8 cellular contexts compared by ENCODE assay signal in the genomic region with DNA sequence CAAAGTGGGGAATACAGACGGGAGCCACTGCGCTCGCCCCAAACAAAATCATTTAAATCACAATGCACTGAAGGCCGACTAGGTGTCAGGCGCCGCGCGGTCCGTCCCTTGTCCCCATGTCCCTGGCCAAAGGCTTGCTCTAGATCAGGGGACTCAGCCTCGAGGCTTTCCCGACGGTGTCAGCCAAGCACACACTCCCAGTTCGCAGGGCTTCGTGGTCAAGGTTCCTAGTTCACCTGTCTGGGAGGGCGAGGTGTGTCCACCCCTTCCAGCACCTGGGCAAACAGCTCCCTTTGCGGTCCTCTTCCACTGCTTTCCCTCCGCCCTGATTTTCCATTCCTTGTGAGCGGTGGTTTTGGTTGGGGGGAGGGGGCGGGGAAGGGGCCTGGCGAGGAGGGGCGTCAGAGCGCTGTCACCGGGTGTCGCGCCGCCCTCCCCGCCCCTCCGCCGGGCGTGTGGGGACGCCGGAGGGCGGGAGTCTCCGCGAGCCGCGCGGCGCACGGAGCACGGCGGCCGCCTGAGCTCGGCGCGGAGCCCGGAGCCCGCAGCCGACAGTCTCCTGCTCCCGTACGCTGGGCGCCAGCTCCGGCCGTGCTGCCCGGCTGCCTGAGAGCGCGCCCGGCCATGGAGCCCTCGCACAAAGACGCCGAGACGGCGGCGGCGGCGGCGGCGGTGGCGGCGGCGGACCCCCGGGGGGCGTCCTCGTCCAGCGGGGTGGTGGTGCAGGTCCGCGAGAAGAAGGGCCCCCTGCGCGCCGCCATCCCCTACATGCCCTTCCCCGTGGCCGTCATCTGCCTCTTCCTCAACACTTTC. TPM values are rescaled to one million over a fixed set of nuclear protein-coding genes. Genes with fewer than 3 reads are reported as not detected.
DNase-seq lines count a peak whose midpoint lies in the region; ATAC-seq and TF ChIP-seq lines count a peak whose summit lies in the region.

TSS of gene STUM (plus strand) at position 484 of the 813 bp plus-strand sequence. CDS start at position 625, 141 bp downstream.

- H3K27me3 Mint-ChIP-seq in IgD-negative memory B cell = peaks cover 30% of the 10 kb centered on the region
- H3K27me3 Mint-ChIP-seq in activated CD8-positive, alpha-beta T cell treated with anti-CD3 and anti-CD28 coated beads for 36 hours = peaks cover 47% of the 10 kb centered on the region
- H3K27me3 Mint-ChIP-seq in neural crest cell (ENCODE audit: low read depth) = peaks cover 58% of the 10 kb centered on the region

- CTCF ChIA-PET in activated CD8-positive, alpha-beta T cell treated with anti-CD3 and anti-CD28 coated beads for 36 hours (lab: Charles Lee) = interaction anchor here (0.6 to 4.9 kb wide), 13 partner anchors 15 to 169 kb away, joined by 3 to 23 read pairs (median 6); partner anchors contain the start of gene PARP1

- DNase-seq in COR-L47 (lab: John Stamatoyannopoulos, UW) (peak; percentile 31), fibroblast of the aortic adventitia (ENCODE audit: low read depth) (no peak), neural crest cell (ENCODE audit: low read depth, low spot score) (peak; percentile 28), SKM-1 (lab: John Stamatoyannopoulos, UW; ENCODE audit: unreplicated experiment) (no peak)
- peak; percentile 8 for DNase-seq in activated CD8-positive, alpha-beta T cell treated with anti-CD3 and anti-CD28 coated beads for 36 hours

- POLR2A ChIA-PET in activated CD8-positive, alpha-beta T cell treated with anti-CD3 and anti-CD28 coated beads for 36 hours (lab: Charles Lee) = no interaction called here

- peaks cover 0 to 15% (median 12%) of the 10 kb centered on the region in 3 donors for H3K4me1 Mint-ChIP-seq in IgD-negative memory B cell
- H3K4me1 Mint-ChIP-seq in activated CD8-positive, alpha-beta T cell treated with anti-CD3 and anti-CD28 coated beads for 36 hours (ENCODE audit: low read depth) = peaks cover 13% of the 10 kb centered on the region
- peaks cover 12% of the 10 kb centered on the region for H3K4me1 Mint-ChIP-seq in neural crest cell

- no peaks in the 10 kb centered on the region for H3K36me3 Mint-ChIP-seq in IgD-negative memory B cell
- no peaks in the 10 kb centered on the region for H3K36me3 Mint-ChIP-seq in activated CD8-positive, alpha-beta T cell treated with anti-CD3 and anti-CD28 coated beads for 36 hours (ENCODE audit: low read depth)
- no peaks in the 10 kb centered on the region for H3K36me3 Mint-ChIP-seq in neural crest cell (ENCODE audit: low read depth)

- peak; percentile 50 for ATAC-seq in activated CD8-positive, alpha-beta T cell treated with anti-CD3 and anti-CD28 coated beads for 36 hours
- no peak for ATAC-seq in GM21423 (IDR thresholded peaks at IDR 0.05; ENCODE audit: unreplicated experiment)
- ATAC-seq in GM19467 (IDR thresholded peaks at IDR 0.05; ENCODE audit: unreplicated experiment) = no peak

- H3K9me3 Mint-ChIP-seq in IgD-negative memory B cell = no peaks in the 10 kb centered on the region
- H3K9me3 Mint-ChIP-seq in activated CD8-positive, alpha-beta T cell treated with anti-CD3 and anti-CD28 coated beads for 36 hours = no peaks in the 10 kb centered on the region
- H3K9me3 Mint-ChIP-seq in neural crest cell = no peaks in the 10 kb centered on the region

- no peak for TF ChIP-seq CTCF in activated CD8-positive, alpha-beta T cell treated with anti-CD3 and anti-CD28 coated beads for 36 hours (IDR thresholded peaks at IDR 0.05)
- TF ChIP-seq CTCF in fibroblast of the aortic adventitia (IDR thresholded peaks at IDR 0.05; ENCODE audit: insufficient read depth, low read length) (no peak), neural crest cell (conservative IDR thresholded peaks at IDR 0.05) (no peak)

- peak within 1 kb of the TSS; percentile 77 to 90 (median 84) for H3K4me3 Mint-ChIP-seq in IgD-negative memory B cell
- peak within 1 kb of the TSS; percentile 49 for H3K4me3 Mint-ChIP-seq in activated CD8-positive, alpha-beta T cell treated with anti-CD3 and anti-CD28 coated beads for 36 hours
- peak within 1 kb of the TSS; percentile 65 for H3K4me3 Mint-ChIP-seq in neural crest cell

- intact Hi-C loops in activated CD8-positive, alpha-beta T cell treated with anti-CD3 and anti-CD28 coated beads for 36 hours (cut with micrococcal nuclease) = loop anchor here (5.0 to 10.0 kb wide), 2 partner anchors 59 to 124 kb away; no protein-coding TSS in a partner anchor

- H3K27ac Mint-ChIP-seq in IgD-negative memory B cell = no peak within 1 kb of the TSS
- H3K27ac Mint-ChIP-seq in activated CD8-positive, alpha-beta T cell treated with anti-CD3 and anti-CD28 coated beads for 36 hours = no peak within 1 kb of the TSS
- H3K27ac Mint-ChIP-seq in neural crest cell (ENCODE audit: unreplicated experiment) = no peak within 1 kb of the TSS

- peak within 1 kb of the TSS; percentile 41 for H3K4me3 ChIP-seq in fibroblast of the aortic adventitia (ENCODE audit: low read depth, low read length)

RNA-seq across cellular contexts. Expression of gene STUM, which starts in this region (rescaled TPM):
- polyA plus RNA-seq in IgD-negative memory B cell = not detected
- not detected for total RNA-seq in activated CD8-positive, alpha-beta T cell treated with anti-CD3 and anti-CD28 coated beads for 36 hours
- total RNA-seq in fibroblast of the aortic adventitia (ENCODE audit: low replicate concordance) (0.98 TPM in 1 of 2 replicates, not detected in the other), neural crest cell (0.86 and 1.1 TPM in 2 replicates)

Comparison
In these comparisons a context has a peak if more than half of its experiments do, and no peak if none do; other contexts are left out.
1. Peak in DNase-seq and ATAC-seq in activated CD8-positive, alpha-beta T cell treated with anti-CD3 and anti-CD28 coated beads for 36 hours; RNA of the gene not detected or under 1 TPM.
2. DNase-seq: peak in COR-L47 (single experiment) and neural crest cell (single experiment); none in fibroblast of the aortic adventitia (single experiment) and SKM-1 (single experiment).
3. Peak in every context shown above with its lines, with median percentiles within 50 percentile points of each other: H3K4me3 Mint-ChIP-seq.